ENCODE assay signal across 1 cellular context in the genomic region with DNA sequence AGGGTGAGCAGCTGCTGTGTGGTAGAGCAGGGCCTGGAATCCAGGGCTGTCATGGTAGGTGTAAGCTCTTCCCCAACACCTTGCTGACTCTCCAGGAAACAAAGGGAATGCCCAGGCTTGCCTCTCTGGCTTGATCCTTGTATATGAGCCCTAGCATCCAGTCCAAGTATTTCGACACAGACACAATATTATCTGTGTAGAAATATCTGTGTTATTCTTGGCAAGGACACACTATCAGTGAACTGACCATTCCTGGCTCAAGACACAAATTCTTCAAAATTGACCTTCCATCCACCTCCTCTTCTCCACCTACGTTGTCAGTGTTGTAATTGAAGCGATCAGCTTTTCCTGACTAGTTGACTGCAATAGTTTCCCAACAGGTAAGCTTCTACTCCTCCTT.
TF ChIP-seq lines count a peak whose summit lies in the region.

No MANE protein-coding gene starts in this region.

TF ChIP-seq in H1, 55 proteins besides CTCF, POLR2A, EP300 and RAD21 (continued from another document):
- no peak for TF ChIP-seq EGR1 (IDR thresholded peaks at IDR 0.05; ENCODE audit: borderline replicate concordance, low read depth, low read length)
- no peak for TF ChIP-seq JUND (IDR thresholded peaks at IDR 0.05; ENCODE audit: low read length)
- TF ChIP-seq HDAC6 (IDR thresholded peaks at IDR 0.05; ENCODE audit: low read depth, low read length): no peak
- TF ChIP-seq, protein P1, sequence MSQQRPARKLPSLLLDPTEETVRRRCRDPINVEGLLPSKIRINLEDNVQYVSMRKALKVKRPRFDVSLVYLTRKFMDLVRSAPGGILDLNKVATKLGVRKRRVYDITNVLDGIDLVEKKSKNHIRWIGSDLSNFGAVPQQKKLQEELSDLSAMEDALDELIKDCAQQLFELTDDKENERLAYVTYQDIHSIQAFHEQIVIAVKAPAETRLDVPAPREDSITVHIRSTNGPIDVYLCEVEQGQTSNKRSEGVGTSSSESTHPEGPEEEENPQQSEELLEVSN (IDR thresholded peaks at IDR 0.05): no peak
- no peak for TF ChIP-seq TEAD4 (IDR thresholded peaks at IDR 0.05; ENCODE audit: low read depth, low read length)
- TF ChIP-seq RXRA (IDR thresholded peaks at IDR 0.05; ENCODE audit: insufficient read depth, low read depth, low read length): no peak
- TF ChIP-seq, protein P2, sequence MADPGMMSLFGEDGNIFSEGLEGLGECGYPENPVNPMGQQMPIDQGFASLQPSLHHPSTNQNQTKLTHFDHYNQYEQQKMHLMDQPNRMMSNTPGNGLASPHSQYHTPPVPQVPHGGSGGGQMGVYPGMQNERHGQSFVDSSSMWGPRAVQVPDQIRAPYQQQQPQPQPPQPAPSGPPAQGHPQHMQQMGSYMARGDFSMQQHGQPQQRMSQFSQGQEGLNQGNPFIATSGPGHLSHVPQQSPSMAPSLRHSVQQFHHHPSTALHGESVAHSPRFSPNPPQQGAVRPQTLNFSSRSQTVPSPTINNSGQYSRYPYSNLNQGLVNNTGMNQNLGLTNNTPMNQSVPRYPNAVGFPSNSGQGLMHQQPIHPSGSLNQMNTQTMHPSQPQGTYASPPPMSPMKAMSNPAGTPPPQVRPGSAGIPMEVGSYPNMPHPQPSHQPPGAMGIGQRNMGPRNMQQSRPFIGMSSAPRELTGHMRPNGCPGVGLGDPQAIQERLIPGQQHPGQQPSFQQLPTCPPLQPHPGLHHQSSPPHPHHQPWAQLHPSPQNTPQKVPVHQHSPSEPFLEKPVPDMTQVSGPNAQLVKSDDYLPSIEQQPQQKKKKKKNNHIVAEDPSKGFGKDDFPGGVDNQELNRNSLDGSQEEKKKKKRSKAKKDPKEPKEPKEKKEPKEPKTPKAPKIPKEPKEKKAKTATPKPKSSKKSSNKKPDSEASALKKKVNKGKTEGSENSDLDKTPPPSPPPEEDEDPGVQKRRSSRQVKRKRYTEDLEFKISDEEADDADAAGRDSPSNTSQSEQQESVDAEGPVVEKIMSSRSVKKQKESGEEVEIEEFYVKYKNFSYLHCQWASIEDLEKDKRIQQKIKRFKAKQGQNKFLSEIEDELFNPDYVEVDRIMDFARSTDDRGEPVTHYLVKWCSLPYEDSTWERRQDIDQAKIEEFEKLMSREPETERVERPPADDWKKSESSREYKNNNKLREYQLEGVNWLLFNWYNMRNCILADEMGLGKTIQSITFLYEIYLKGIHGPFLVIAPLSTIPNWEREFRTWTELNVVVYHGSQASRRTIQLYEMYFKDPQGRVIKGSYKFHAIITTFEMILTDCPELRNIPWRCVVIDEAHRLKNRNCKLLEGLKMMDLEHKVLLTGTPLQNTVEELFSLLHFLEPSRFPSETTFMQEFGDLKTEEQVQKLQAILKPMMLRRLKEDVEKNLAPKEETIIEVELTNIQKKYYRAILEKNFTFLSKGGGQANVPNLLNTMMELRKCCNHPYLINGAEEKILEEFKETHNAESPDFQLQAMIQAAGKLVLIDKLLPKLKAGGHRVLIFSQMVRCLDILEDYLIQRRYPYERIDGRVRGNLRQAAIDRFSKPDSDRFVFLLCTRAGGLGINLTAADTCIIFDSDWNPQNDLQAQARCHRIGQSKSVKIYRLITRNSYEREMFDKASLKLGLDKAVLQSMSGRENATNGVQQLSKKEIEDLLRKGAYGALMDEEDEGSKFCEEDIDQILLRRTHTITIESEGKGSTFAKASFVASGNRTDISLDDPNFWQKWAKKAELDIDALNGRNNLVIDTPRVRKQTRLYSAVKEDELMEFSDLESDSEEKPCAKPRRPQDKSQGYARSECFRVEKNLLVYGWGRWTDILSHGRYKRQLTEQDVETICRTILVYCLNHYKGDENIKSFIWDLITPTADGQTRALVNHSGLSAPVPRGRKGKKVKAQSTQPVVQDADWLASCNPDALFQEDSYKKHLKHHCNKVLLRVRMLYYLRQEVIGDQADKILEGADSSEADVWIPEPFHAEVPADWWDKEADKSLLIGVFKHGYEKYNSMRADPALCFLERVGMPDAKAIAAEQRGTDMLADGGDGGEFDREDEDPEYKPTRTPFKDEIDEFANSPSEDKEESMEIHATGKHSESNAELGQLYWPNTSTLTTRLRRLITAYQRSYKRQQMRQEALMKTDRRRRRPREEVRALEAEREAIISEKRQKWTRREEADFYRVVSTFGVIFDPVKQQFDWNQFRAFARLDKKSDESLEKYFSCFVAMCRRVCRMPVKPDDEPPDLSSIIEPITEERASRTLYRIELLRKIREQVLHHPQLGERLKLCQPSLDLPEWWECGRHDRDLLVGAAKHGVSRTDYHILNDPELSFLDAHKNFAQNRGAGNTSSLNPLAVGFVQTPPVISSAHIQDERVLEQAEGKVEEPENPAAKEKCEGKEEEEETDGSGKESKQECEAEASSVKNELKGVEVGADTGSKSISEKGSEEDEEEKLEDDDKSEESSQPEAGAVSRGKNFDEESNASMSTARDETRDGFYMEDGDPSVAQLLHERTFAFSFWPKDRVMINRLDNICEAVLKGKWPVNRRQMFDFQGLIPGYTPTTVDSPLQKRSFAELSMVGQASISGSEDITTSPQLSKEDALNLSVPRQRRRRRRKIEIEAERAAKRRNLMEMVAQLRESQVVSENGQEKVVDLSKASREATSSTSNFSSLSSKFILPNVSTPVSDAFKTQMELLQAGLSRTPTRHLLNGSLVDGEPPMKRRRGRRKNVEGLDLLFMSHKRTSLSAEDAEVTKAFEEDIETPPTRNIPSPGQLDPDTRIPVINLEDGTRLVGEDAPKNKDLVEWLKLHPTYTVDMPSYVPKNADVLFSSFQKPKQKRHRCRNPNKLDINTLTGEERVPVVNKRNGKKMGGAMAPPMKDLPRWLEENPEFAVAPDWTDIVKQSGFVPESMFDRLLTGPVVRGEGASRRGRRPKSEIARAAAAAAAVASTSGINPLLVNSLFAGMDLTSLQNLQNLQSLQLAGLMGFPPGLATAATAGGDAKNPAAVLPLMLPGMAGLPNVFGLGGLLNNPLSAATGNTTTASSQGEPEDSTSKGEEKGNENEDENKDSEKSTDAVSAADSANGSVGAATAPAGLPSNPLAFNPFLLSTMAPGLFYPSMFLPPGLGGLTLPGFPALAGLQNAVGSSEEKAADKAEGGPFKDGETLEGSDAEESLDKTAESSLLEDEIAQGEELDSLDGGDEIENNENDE (IDR thresholded peaks at IDR 0.05; ENCODE audit: insufficient replicate concordance, low read length): no peak
